ENCODE assay signal across 23 cellular contexts in genomic region chr1:168455764-168456163, GRCh38.
"Had no signal": no experiment of that assay in that cellular context is flagged by ENCODE, and none has a peak within 500 bp of the region (broad histone marks: within the 10 kb centered on the region; RNA-seq: fewer than 3 reads in every experiment).

No MANE protein-coding gene starts in this region.

- H3K36me3 Mint-ChIP-seq: brain had no signal

- ATAC-seq: activated CD8-positive, alpha-beta T cell treated with anti-CD3 and anti-CD28 coated beads for 36 hours; activated T-helper 17 cell treated with anti-CD3 and anti-CD28 coated beads, Interleukin-2, amount 50 U/mL, for 72 hours; esophagus mucosa; left lobe of liver had no signal

- H3K4me3 Mint-ChIP-seq: activated CD8-positive, alpha-beta T cell treated with anti-CD3 and anti-CD28 coated beads for 36 hours; activated naive CD8-positive, alpha-beta T cell treated with anti-CD3 and anti-CD28 coated beads, Interleukin-2, amount 10 ng/mL, durations not matched to agents 7 days and 5 days; activated T-helper 17 cell treated with anti-CD3 and anti-CD28 coated beads, Interleukin-2, amount 50 U/mL, for 72 hours; brain; nephron progenitor cell; stimulated activated naive CD8-positive, alpha-beta T cell treated with anti-CD3 and anti-CD28 coated beads, Interleukin-15, Interleukin-2, amounts not matched to agents 100 ng/mL and 50 ng/mL, for 24 hours had no signal

- H3K27me3 Mint-ChIP-seq: activated CD8-positive, alpha-beta T cell treated with anti-CD3 and anti-CD28 coated beads for 36 hours; activated T-helper 17 cell treated with anti-CD3 and anti-CD28 coated beads, Interleukin-2, amount 50 U/mL, for 72 hours; stimulated activated naive CD8-positive, alpha-beta T cell treated with anti-CD3 and anti-CD28 coated beads, Interleukin-15, Interleukin-2, amounts not matched to agents 100 ng/mL and 50 ng/mL, for 24 hours had no signal

- DNase-seq: activated CD4-positive, alpha-beta T cell treated with anti-CD3 and anti-CD28 coated beads for 48 hours; activated CD4-positive, CD25-positive, alpha-beta regulatory T cell; activated CD8-positive, alpha-beta T cell treated with anti-CD3 and anti-CD28 coated beads for 36 hours; activated naive CD4-positive, alpha-beta T cell; activated naive CD8-positive, alpha-beta T cell treated with anti-CD3 and anti-CD28 coated beads, Interleukin-2, amount 10 ng/mL, durations not matched to agents 7 days and 5 days; activated T-cell treated with anti-CD3 and anti-CD28 coated beads, Interleukin-2, amount 50 U/mL, for 1 hour; anterior cingulate cortex; central memory CD4-positive, alpha-beta T cell; head of caudate nucleus; midbrain; nephron progenitor cell; nucleus accumbens; retina; stimulated activated CD4-positive, alpha-beta T cell treated with anti-CD3 and anti-CD28 coated beads, Interleukin-12 subunit alpha, Interleukin-12 subunit beta, amount 100 ng/mL, for 4 hours; stimulated activated CD4-positive, alpha-beta T cell treated with anti-CD3 and anti-CD28 coated beads, Interleukin-1b, Interleukin-23, amount 100 ng/mL, for 48 hours; T-helper 1 cell; T-helper 9 cell; transverse colon had no signal

- H3K4me1 Mint-ChIP-seq: brain, nephron progenitor cell had no signal

- H3K27ac Mint-ChIP-seq: activated CD8-positive, alpha-beta T cell treated with anti-CD3 and anti-CD28 coated beads for 36 hours; activated naive CD8-positive, alpha-beta T cell treated with anti-CD3 and anti-CD28 coated beads, Interleukin-2, amount 10 ng/mL, durations not matched to agents 7 days and 5 days; activated T-helper 17 cell treated with anti-CD3 and anti-CD28 coated beads, Interleukin-2, amount 50 U/mL, for 72 hours; brain; nephron progenitor cell; stimulated activated naive CD8-positive, alpha-beta T cell treated with anti-CD3 and anti-CD28 coated beads, Interleukin-15, Interleukin-2, amounts not matched to agents 100 ng/mL and 50 ng/mL, for 24 hours had no signal
